ENCODE assay signal across 1 cellular context in the genomic region with DNA sequence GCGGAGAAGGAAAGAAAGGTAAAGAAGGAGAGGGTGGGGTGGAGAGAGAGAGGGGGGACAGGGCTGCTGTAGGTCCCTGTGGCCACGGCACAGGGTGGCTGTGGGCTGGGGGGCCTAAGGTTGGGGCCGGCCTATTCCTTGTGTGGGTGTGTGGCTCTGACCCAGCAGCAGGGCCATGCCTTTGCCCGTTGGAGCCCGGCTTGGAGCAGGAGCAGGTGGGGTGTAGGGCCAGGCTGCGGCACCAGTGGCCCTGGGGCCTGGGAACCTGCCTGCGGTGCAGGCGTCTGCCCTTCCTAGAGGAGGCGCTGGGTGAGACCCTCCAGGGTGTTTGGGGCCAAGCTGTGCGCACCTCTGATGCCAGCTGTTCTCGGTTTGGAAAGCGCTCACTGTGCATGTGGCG.
TF ChIP-seq lines count a peak whose summit lies in the region.

No MANE protein-coding gene starts in this region.

TF ChIP-seq in HCT116, 20 proteins besides CTCF, POLR2A, EP300 and RAD21 (continued from another document):
- TF ChIP-seq, protein P1, sequence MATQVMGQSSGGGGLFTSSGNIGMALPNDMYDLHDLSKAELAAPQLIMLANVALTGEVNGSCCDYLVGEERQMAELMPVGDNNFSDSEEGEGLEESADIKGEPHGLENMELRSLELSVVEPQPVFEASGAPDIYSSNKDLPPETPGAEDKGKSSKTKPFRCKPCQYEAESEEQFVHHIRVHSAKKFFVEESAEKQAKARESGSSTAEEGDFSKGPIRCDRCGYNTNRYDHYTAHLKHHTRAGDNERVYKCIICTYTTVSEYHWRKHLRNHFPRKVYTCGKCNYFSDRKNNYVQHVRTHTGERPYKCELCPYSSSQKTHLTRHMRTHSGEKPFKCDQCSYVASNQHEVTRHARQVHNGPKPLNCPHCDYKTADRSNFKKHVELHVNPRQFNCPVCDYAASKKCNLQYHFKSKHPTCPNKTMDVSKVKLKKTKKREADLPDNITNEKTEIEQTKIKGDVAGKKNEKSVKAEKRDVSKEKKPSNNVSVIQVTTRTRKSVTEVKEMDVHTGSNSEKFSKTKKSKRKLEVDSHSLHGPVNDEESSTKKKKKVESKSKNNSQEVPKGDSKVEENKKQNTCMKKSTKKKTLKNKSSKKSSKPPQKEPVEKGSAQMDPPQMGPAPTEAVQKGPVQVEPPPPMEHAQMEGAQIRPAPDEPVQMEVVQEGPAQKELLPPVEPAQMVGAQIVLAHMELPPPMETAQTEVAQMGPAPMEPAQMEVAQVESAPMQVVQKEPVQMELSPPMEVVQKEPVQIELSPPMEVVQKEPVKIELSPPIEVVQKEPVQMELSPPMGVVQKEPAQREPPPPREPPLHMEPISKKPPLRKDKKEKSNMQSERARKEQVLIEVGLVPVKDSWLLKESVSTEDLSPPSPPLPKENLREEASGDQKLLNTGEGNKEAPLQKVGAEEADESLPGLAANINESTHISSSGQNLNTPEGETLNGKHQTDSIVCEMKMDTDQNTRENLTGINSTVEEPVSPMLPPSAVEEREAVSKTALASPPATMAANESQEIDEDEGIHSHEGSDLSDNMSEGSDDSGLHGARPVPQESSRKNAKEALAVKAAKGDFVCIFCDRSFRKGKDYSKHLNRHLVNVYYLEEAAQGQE (IDR thresholded peaks at IDR 0.05; ENCODE audit: low read depth) = no peak
- TF ChIP-seq POLR2AphosphoS5 (IDR thresholded peaks at IDR 0.05; ENCODE audit: low read depth, low read length) (no peak), MAX (IDR thresholded peaks at IDR 0.05) (no peak), JUND (IDR thresholded peaks at IDR 0.05) (no peak), ZFX (IDR thresholded peaks at IDR 0.05) (no peak), ELF1 (IDR thresholded peaks at IDR 0.05; ENCODE audit: borderline replicate concordance, low read depth) (no peak), YY1 (IDR thresholded peaks at IDR 0.05; ENCODE audit: extremely low read depth, insufficient replicate concordance, low read depth, low read length) (no peak), SRF (IDR thresholded peaks at IDR 0.05; ENCODE audit: low read depth) (no peak), FOSL1 (IDR thresholded peaks at IDR 0.05; ENCODE audit: low read depth) (no peak), EGR1 (IDR thresholded peaks at IDR 0.05; ENCODE audit: low read depth) (no peak), EZH2 (IDR thresholded peaks at IDR 0.05) (no peak), EZH2phosphoT487 (IDR thresholded peaks at IDR 0.05; ENCODE audit: borderline replicate concordance) (no peak), SIN3A (IDR thresholded peaks at IDR 0.05; ENCODE audit: low read depth) (no peak), TCF7L2 (IDR thresholded peaks at IDR 0.05; ENCODE audit: borderline replicate concordance, extremely low read depth, insufficient read depth, insufficient read length) (no peak), SP1 (IDR thresholded peaks at IDR 0.05; ENCODE audit: low read depth) (no peak), ZNF274 (IDR thresholded peaks at IDR 0.05; ENCODE audit: low read depth, low read length) (no peak), CBX3 (IDR thresholded peaks at IDR 0.05; ENCODE audit: low read depth) (no peak)
- TF ChIP-seq, protein P2, sequence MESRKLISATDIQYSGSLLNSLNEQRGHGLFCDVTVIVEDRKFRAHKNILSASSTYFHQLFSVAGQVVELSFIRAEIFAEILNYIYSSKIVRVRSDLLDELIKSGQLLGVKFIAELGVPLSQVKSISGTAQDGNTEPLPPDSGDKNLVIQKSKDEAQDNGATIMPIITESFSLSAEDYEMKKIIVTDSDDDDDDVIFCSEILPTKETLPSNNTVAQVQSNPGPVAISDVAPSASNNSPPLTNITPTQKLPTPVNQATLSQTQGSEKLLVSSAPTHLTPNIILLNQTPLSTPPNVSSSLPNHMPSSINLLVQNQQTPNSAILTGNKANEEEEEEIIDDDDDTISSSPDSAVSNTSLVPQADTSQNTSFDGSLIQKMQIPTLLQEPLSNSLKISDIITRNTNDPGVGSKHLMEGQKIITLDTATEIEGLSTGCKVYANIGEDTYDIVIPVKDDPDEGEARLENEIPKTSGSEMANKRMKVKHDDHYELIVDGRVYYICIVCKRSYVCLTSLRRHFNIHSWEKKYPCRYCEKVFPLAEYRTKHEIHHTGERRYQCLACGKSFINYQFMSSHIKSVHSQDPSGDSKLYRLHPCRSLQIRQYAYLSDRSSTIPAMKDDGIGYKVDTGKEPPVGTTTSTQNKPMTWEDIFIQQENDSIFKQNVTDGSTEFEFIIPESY (IDR thresholded peaks at IDR 0.05; ENCODE audit: extremely low read depth, insufficient replicate concordance, low read length) = no peak
TF ChIP-seq in HCT116: peak in this region for 0.
